8 cellular contexts compared by ENCODE assay signal in genomic region chr1:160097196-160097910, GRCh38. TPM values are rescaled to one million over a fixed set of nuclear protein-coding genes. Genes with fewer than 3 reads are reported as not detected.
DNase-seq lines count a peak whose midpoint lies in the region; ATAC-seq, FAIRE-seq and TF ChIP-seq lines count a peak whose summit lies in the region.

No MANE protein-coding gene starts in this region.

- POLR2A ChIA-PET in Caco-2 (lab: Charles Lee) (no interaction called here), T-cell (lab: Charles Lee) (interaction anchor here in 1 of 2 donors (1.2 kb wide), 1 partner anchor 12 kb away, joined by 3 read pairs; no protein-coding TSS in a partner anchor)

- H3K27me3 Mint-ChIP-seq in Caco-2 (ENCODE audit: insufficient read depth, unreplicated experiment) (no peaks in the 10 kb centered on the region), T-cell (no peaks in the 10 kb centered on the region)

- H3K27ac ChIP-seq in epithelial cell of prostate (peak overlapping the region; percentile 61), prostate gland (peak overlapping the region; percentile 87 to 97)

- H3K4me3 ChIP-seq in Caco-2 (ENCODE audit: low read depth, low read length): peak overlapping the region; percentile 83
- H3K4me3 ChIP-seq in prostate gland: peak overlapping the region; percentile 66 to 95

- ATAC-seq in T-cell (replicated peaks in 1 of 4): no peak
- no peak for ATAC-seq in HG02938 (IDR thresholded peaks at IDR 0.05; ENCODE audit: unreplicated experiment)

- BruUV-seq in Caco-2 (replicated peaks; lab: Mats Ljungman, UMichigan): TSS peak; percentile 44

- H3K4me1 Mint-ChIP-seq in Caco-2 (ENCODE audit: low read depth, unreplicated experiment) (peaks cover 18% of the 10 kb centered on the region), T-cell (peaks cover 62 to 68% (median 66%) of the 10 kb centered on the region in 3 donors)

- H3K36me3 Mint-ChIP-seq in Caco-2 (ENCODE audit: insufficient read depth, unreplicated experiment): peaks cover 11% of the 10 kb centered on the region
- H3K36me3 Mint-ChIP-seq in T-cell: peaks cover 3% of the 10 kb centered on the region

- H3K9me3 ChIP-seq in Caco-2 (no peaks in the 10 kb centered on the region), prostate gland (no peaks in the 10 kb centered on the region)

- intact Hi-C loops in Caco-2 (cut with micrococcal nuclease; ENCODE audit: unreplicated experiment): no loop called here
- intact Hi-C loops in prostate gland (cut with DNase I): no loop called here

- H3K9me3 Mint-ChIP-seq in Caco-2 (ENCODE audit: unreplicated experiment) (no peaks in the 10 kb centered on the region), T-cell (no peaks in the 10 kb centered on the region)

- peak overlapping the region; percentile 86 for H3K4me3 Mint-ChIP-seq in Caco-2 (ENCODE audit: unreplicated experiment)
- H3K4me3 Mint-ChIP-seq in T-cell: peak overlapping the region; percentile 87 to 91 (median 89)

- no peak for FAIRE-seq in HTR-8/SVneo (lab: Jason Lieb, UNC)

- DNase-seq in Caco-2: no peak
- peak in 9 of 34 experiments; percentile 6 to 34 (median 22) for DNase-seq in T-cell
- no peak for DNase-seq in epithelial cell of prostate (ENCODE audit: low read depth, low spot score)
- DNase-seq in prostate gland (ENCODE audit: low spot score): no peak
- no peak for DNase-seq in NCI-H526 treated with DMSO at 0.1 percent for 48 hours (lab: John Stamatoyannopoulos, UW)
- no peak for DNase-seq in HTR-8/SVneo (ENCODE audit: insufficient read length, low spot score)
- DNase-seq in 8988T: no peak

- WGBS in prostate gland: 70% methylated on average over 5 of the region's 5 CpGs

- peaks cover 30% of the 10 kb centered on the region for H3K4me1 ChIP-seq in Caco-2
- peaks cover 12% of the 10 kb centered on the region for H3K4me1 ChIP-seq in prostate gland (replicated peaks)

- H3K27me3 ChIP-seq in Caco-2 (replicated peaks; ENCODE audit: control insufficient read depth, insufficient read depth, low read length): no peaks in the 10 kb centered on the region
- H3K27me3 ChIP-seq in prostate gland (replicated peaks; ENCODE audit: insufficient read depth): no peaks in the 10 kb centered on the region

- CTCF ChIA-PET in Caco-2 (lab: Charles Lee): interaction anchor here (1.1 to 2.3 kb wide), 7 partner anchors 12 to 194 kb away, joined by 3 to 13 read pairs (median 13); no protein-coding TSS in a partner anchor
- CTCF ChIA-PET in T-cell (lab: Charles Lee): interaction anchor here (0.7 to 4.6 kb wide), 4 partner anchors 11 to 195 kb away, joined by 3 to 26 read pairs (median 4); no protein-coding TSS in a partner anchor

- H3K36me3 ChIP-seq in Caco-2 (ENCODE audit: control insufficient read depth, insufficient read depth, low read length): no peaks in the 10 kb centered on the region; the same call in 1 of the 2 replicates
- peaks cover 0 to 3% of the 10 kb centered on the region in 2 donors for H3K36me3 ChIP-seq in prostate gland

- TF ChIP-seq CTCF in Caco-2 (IDR thresholded peaks at IDR 0.05; ENCODE audit: insufficient read depth in 1 of 2, low read depth in 1 of 2, low read length in 1 of 2, severe bottlenecking in 1 of 2, unreplicated experiment in 1 of 2): no peak
- TF ChIP-seq CTCF in prostate gland (IDR thresholded peaks at IDR 0.05): no peak

- TF ChIP-seq POLR2A in prostate gland (IDR thresholded peaks at IDR 0.05): no peak

- H3K27ac Mint-ChIP-seq in Caco-2 (ENCODE audit: unreplicated experiment): peak overlapping the region; percentile 77
- H3K27ac Mint-ChIP-seq in T-cell: peak overlapping the region; percentile 90 to 92

RNA-seq across cellular contexts. Expression of gene IGSF8, which starts 1.1 kb away (rescaled TPM):
- total RNA-seq in Caco-2 (2022): 15.4 and 16.0 TPM in 2 replicates
- 10 to 100 TPM; 41.8 to 71.5 (median 62.2) TPM for total RNA-seq in T-cell
- total RNA-seq in prostate gland: 100 to 1,000 TPM in 1 of 2 donors, 10 to 100 TPM in 1; 35.9 to 101 TPM

RNA-seq across cellular contexts. Expression of gene KCNJ9, which starts 16.0 kb away (rescaled TPM):
- not detected in 2 replicates for total RNA-seq in Caco-2 (2022)
- not detected for total RNA-seq in T-cell
- total RNA-seq in prostate gland: under 1 TPM in 1 of 2 donors, not detected in 1; 0.51 TPM

RNA-seq across cellular contexts. Expression of gene ATP1A2, which starts 18.2 kb away (rescaled TPM):
- total RNA-seq in Caco-2 (2022) (0.36 TPM in 1 of 2 replicates, not detected in the other), T-cell (under 1 TPM in 2 of 5 donors, not detected in 3; 0.10 to 0.26 TPM), prostate gland (10 to 100 TPM; 14.8 to 69.0 TPM)

RNA-seq across cellular contexts. Expression of gene KCNJ10, which starts 27.4 kb away (rescaled TPM):
- total RNA-seq in Caco-2 (2022) (0.58 and 0.68 TPM in 2 replicates), T-cell (under 1 TPM in 1 of 5 donors, not detected in 4; 0.22 TPM), prostate gland (not detected)

RNA-seq across cellular contexts. Expression of gene ATP1A4, which starts 54.0 kb away (rescaled TPM):
- total RNA-seq in Caco-2 (2022) (not detected in 2 replicates), T-cell (not detected), prostate gland (1 to 10 TPM; 2.8 to 5.2 TPM)

Comparison
In these comparisons a context has a peak if more than half of its experiments do, and no peak if none do; other contexts are left out.
1. RNA of gene ATP1A2, which starts 18.2 kb away (total RNA-seq): 14.8 to 69.0 TPM in prostate gland; 0.36 TPM in Caco-2 and 0.10 to 0.26 TPM in T-cell; every median in the first group is over 10 times any median in the second.